In genomic region chr2:112916625-112917024, GRCh38 we compare ENCODE assay signal across 1 cellular context.
TF ChIP-seq lines count a peak whose summit lies in the region.

No MANE protein-coding gene starts in this region.

TF ChIP-seq in GM12878, 131 proteins besides CTCF, POLR2A, EP300 and RAD21:
- TF ChIP-seq JUNB (IDR thresholded peaks at IDR 0.05) (peak; percentile 47), BRCA1 (IDR thresholded peaks at IDR 0.05; ENCODE audit: low read depth, low read length) (no peak)
